In the genomic region with DNA sequence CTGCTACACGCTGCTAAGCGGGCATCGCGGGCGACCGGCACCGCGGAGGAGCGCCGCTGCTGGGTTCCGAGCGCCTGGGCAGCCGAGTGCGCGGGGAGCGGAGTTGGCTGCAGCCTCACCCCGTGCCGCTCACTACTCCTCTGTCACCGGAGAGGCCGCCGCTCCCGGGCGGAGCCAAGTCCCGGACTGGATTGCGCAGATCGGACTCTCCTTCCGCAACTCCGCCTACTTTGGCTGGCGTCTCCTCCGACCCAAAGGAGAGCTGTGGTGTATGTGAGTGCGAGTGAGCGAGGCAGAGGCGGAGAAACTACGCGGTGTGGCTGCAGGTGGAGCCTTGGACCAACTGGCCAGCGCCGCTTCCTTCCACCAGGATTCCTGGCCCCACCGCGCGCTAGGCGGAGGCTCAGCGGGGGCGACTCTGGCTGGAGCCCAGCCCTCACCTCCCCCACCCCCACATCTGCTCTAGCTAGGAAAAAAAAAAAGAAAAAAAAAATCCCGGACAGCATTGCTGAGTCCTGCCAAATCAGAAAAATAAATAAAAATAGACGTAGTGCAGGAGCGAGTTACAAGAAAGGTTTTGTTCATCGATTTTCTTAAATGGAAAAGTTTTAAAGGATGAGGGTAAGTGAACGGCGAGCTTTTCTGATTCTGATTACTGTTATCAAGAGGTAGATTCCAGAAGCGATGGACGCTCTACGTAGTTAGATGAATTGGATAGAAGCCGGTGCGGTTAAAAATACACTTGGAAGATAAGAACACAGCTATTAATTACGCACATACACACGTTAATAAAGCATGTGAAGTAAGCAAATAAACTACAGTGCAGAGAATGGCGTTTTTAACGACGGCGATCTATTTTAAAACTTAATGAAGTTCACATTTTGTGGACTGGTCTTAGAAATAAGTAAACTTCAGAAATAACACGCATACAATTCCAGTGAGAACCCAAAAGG, we compare ENCODE assay signal across 8 cellular contexts. TPM values are rescaled to one million over a fixed set of nuclear protein-coding genes. Genes with fewer than 3 reads are reported as not detected.
A peak's percentile ranks its signal among the peaks of the same experiment; 100 is the strongest.
DNase-seq lines count a peak whose midpoint lies in the region; ATAC-seq and TF ChIP-seq lines count a peak whose summit lies in the region.

A gene with protein sequence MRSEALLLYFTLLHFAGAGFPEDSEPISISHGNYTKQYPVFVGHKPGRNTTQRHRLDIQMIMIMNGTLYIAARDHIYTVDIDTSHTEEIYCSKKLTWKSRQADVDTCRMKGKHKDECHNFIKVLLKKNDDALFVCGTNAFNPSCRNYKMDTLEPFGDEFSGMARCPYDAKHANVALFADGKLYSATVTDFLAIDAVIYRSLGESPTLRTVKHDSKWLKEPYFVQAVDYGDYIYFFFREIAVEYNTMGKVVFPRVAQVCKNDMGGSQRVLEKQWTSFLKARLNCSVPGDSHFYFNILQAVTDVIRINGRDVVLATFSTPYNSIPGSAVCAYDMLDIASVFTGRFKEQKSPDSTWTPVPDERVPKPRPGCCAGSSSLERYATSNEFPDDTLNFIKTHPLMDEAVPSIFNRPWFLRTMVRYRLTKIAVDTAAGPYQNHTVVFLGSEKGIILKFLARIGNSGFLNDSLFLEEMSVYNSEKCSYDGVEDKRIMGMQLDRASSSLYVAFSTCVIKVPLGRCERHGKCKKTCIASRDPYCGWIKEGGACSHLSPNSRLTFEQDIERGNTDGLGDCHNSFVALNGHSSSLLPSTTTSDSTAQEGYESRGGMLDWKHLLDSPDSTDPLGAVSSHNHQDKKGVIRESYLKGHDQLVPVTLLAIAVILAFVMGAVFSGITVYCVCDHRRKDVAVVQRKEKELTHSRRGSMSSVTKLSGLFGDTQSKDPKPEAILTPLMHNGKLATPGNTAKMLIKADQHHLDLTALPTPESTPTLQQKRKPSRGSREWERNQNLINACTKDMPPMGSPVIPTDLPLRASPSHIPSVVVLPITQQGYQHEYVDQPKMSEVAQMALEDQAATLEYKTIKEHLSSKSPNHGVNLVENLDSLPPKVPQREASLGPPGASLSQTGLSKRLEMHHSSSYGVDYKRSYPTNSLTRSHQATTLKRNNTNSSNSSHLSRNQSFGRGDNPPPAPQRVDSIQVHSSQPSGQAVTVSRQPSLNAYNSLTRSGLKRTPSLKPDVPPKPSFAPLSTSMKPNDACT (minus strand): TSS at position 142 of the 953 bp plus-strand sequence. CDS start 69,879 bp downstream, outside the sequence.

- H3K4me1 ChIP-seq in fibroblast of lung (ENCODE audit: control insufficient read depth, extremely low read depth, insufficient read depth, low read length) (peaks cover 2% of the 10 kb centered on the region), muscle layer of colon (ENCODE audit: insufficient read depth, low read length) (peaks cover 5% of the 10 kb centered on the region), stomach (peaks cover 6 to 67% (median 55%) of the 10 kb centered on the region in 4 donors)

- H3K27me3 ChIP-seq in fibroblast of lung (ENCODE audit: control insufficient read depth, insufficient read depth, low read length) = peaks cover 40% of the 10 kb centered on the region
- no peaks in the 10 kb centered on the region for H3K27me3 ChIP-seq in muscle layer of colon (ENCODE audit: control insufficient read depth in 1 of 2, insufficient read depth in 2 of 2, low read length in 2 of 2)
- peaks cover 0 to 51% (median 28%) of the 10 kb centered on the region in 3 donors for H3K27me3 ChIP-seq in stomach

- no peak for TF ChIP-seq POLR2A in stomach (IDR thresholded peaks at IDR 0.05)

- DNase-seq in NCI-H345 treated with DMSO at 0.1 percent for 48 hours (lab: John Stamatoyannopoulos, UW; ENCODE audit: unreplicated experiment) (peak; percentile 51), activated T-cell treated with anti-CD3 and anti-CD28 coated beads for 48 hours (ENCODE audit: low read depth) (peak; percentile 74), fibroblast of lung (ENCODE audit: low read depth in 2 of 2) (peak; percentile 88 to 90), stomach (peak; percentile 90)

- TF ChIP-seq EP300 in stomach (IDR thresholded peaks at IDR 0.05) = no peak

- H2AFZ ChIP-seq in fibroblast of lung (ENCODE audit: low read length) = peak within 1 kb of the TSS; percentile 91

- peak; percentile 16 for TF ChIP-seq CTCF in C4-2B (conservative IDR thresholded peaks at IDR 0.05)
- no peak for TF ChIP-seq CTCF in fibroblast of lung (conservative IDR thresholded peaks at IDR 0.05 in 1 of 2, IDR thresholded peaks at IDR 0.05 in 1 of 2; ENCODE audit: low read depth in 1 of 2, low read length in 2 of 2)
- peak in 1 of 7 experiments; percentile 16 for TF ChIP-seq CTCF in stomach (IDR thresholded peaks at IDR 0.05)

- no peaks in the 10 kb centered on the region for H3K79me2 ChIP-seq in fibroblast of lung (ENCODE audit: control insufficient read depth, insufficient read depth, low read length)

- no peaks in the 10 kb centered on the region for H3K36me3 ChIP-seq in fibroblast of lung (ENCODE audit: control insufficient read depth, insufficient read depth, low read length)
- no peaks in the 10 kb centered on the region for H3K36me3 ChIP-seq in muscle layer of colon (ENCODE audit: insufficient read depth, low read length)
- no peaks in the 10 kb centered on the region for H3K36me3 ChIP-seq in stomach

- intact Hi-C loops in stomach (cut with DNase I; ENCODE audit: low total_unique reads) = loop anchor here (5.0 to 10.0 kb wide), 2 partner anchors 370 to 438 kb away; no protein-coding TSS in a partner anchor

- H3K27ac ChIP-seq in C4-2B = no peak within 1 kb of the TSS
- no peak within 1 kb of the TSS for H3K27ac ChIP-seq in fibroblast of lung (ENCODE audit: insufficient read depth, low read length)
- peak within 1 kb of the TSS; percentile 92 for H3K27ac ChIP-seq in muscle layer of colon (ENCODE audit: low read depth, low read length)
- peak within 1 kb of the TSS; percentile 26 to 87 (median 68) for H3K27ac ChIP-seq in stomach

- WGBS in stomach, 5 donors = 1% methylated on average over 52 to 61 of the region's 61 CpGs

- no peak within 1 kb of the TSS for H3K9ac ChIP-seq in fibroblast of lung (ENCODE audit: insufficient read depth, low read length)
- peak within 1 kb of the TSS; percentile 51 for H3K9ac ChIP-seq in muscle layer of colon (ENCODE audit: low read length)

- no peaks in the 10 kb centered on the region for H4K20me1 ChIP-seq in fibroblast of lung (ENCODE audit: control insufficient read depth, extremely low read depth, insufficient read depth, low read length)

- H3K4me3 ChIP-seq in fibroblast of lung (replicated peaks in 1 of 4; ENCODE audit: control extremely low read depth in 1 of 4, insufficient read depth in 1 of 4, low read depth in 3 of 4, low read length in 4 of 4) (peak within 1 kb of the TSS; percentile 46 to 76 (median 61)), muscle layer of colon (ENCODE audit: low read depth in 1 of 2, low read length in 2 of 2) (peak within 1 kb of the TSS; percentile 79 to 86), stomach (peak within 1 kb of the TSS; percentile 67 to 86 (median 68))

- peak; percentile 53 for ATAC-seq in GM19025 (IDR thresholded peaks at IDR 0.05; ENCODE audit: low read depth, unreplicated experiment)
- peak; percentile 55 for ATAC-seq in HG03159 (IDR thresholded peaks at IDR 0.05; ENCODE audit: unreplicated experiment)

- H3K4me2 ChIP-seq in fibroblast of lung (ENCODE audit: extremely low read depth, insufficient read depth, low read length) = peak within 1 kb of the TSS; percentile 95

- H3K9me3 ChIP-seq in fibroblast of lung (ENCODE audit: control insufficient read depth, insufficient read depth, low read depth, low read length) = no peaks in the 10 kb centered on the region
- H3K9me3 ChIP-seq in muscle layer of colon (ENCODE audit: low read length) = no peaks in the 10 kb centered on the region
- no peaks in the 10 kb centered on the region for H3K9me3 ChIP-seq in stomach

RNA-seq across cellular contexts. Expression of the gene that starts here (rescaled TPM):
- total RNA-seq in fibroblast of lung (0.17 and 0.26 TPM in 2 replicates), stomach (10 to 100 TPM in 4 of 5 donors, 1 to 10 TPM in 1; 5.7 to 37.5 (median 23.7) TPM)
- polyA plus RNA-seq in fibroblast of lung (0.22 and 0.43 TPM in 2 replicates), stomach (1 to 10 TPM in 2 of 3 donors, under 1 TPM in 1; 0.37 to 1.6 (median 1.4) TPM)
- 0.40 and 0.43 TPM in 2 replicates for polyA plus RNA-seq in fibroblast of lung (2012)
- polyA minus RNA-seq in fibroblast of lung (ENCODE audit: low replicate concordance) = 0.04 and 0.70 TPM in 2 replicates

Comparison
In these comparisons a context has a peak if more than half of its experiments do, and no peak if none do; other contexts are left out.
1. Peak in DNase-seq, H3K4me3 ChIP-seq and H3K4me2 ChIP-seq in fibroblast of lung; RNA of the gene not detected or under 1 TPM.
2. H3K27ac ChIP-seq: peak in muscle layer of colon (single experiment) and stomach (5 of 5); none in C4-2B (single experiment) and fibroblast of lung (single experiment).
3. Peak in every context shown above with its lines, with median percentiles within 50 percentile points of each other: DNase-seq and H3K4me3 ChIP-seq.